In genomic region chr1:160606611-160607010, GRCh38 we compare ENCODE assay signal across 9 cellular contexts. TPM values are rescaled to one million over a fixed set of nuclear protein-coding genes. Genes with fewer than 3 reads are reported as not detected.
A peak's percentile ranks its signal among the peaks of the same experiment; 100 is the strongest.
DNase-seq lines count a peak whose midpoint lies in the region; ATAC-seq, FAIRE-seq and TF ChIP-seq lines count a peak whose summit lies in the region.
"Had no signal": no experiment of that assay in that cellular context is flagged by ENCODE, and none has a peak within 500 bp of the region (broad histone marks: within the 10 kb centered on the region; RNA-seq: fewer than 3 reads in every experiment).

No MANE protein-coding gene starts in this region.

- H3K36me3 Mint-ChIP-seq in T-cell, result peaks cover 49% of the 10 kb centered on the region
- H3K36me3 Mint-ChIP-seq in mesothelial cell of epicardium, result no peaks in the 10 kb centered on the region

- peak overlapping the region; percentile 45 for H3K56ac ChIP-seq in mesendoderm (ENCODE audit: low read length)

- FAIRE-seq in GM19239 (lab: Jason Lieb, UNC), result no peak

- H3K4me3 Mint-ChIP-seq in T-cell (peak overlapping the region in 1 of 3 donors; percentile 60), mesothelial cell of epicardium (no peak overlapping the region)

- H3K4me1 Mint-ChIP-seq in T-cell (peaks cover 25 to 48% (median 48%) of the 10 kb centered on the region in 3 donors), mesothelial cell of epicardium (no peaks in the 10 kb centered on the region)

- H3K27me3 ChIP-seq in mesendoderm (ENCODE audit: insufficient read depth, low read length, poor library complexity), result no peaks in the 10 kb centered on the region

- peak; percentile 4 for ATAC-seq in GM21381 (IDR thresholded peaks at IDR 0.05; ENCODE audit: unreplicated experiment)
- peak in 1 of 4 experiments; percentile 7 for ATAC-seq in T-cell (replicated peaks in 1 of 4)

- CTCF ChIA-PET in T-cell (lab: Charles Lee), result interaction anchor here (0.6 to 2.7 kb wide), 21 partner anchors 16 to 267 kb away, joined by 3 to 15 read pairs (median 4); no protein-coding TSS in a partner anchor

- peak overlapping the region; percentile 68 for H2BK5ac ChIP-seq in mesendoderm (ENCODE audit: low read length)

- no peak overlapping the region for H3K4me2 ChIP-seq in mesendoderm (ENCODE audit: low read length)

- H3K4me3 ChIP-seq in mesendoderm (ENCODE audit: low read length), result no peak overlapping the region
- H3K4me3 ChIP-seq: SJSA1 had no signal

- H2AK5ac ChIP-seq in mesendoderm (ENCODE audit: low read length), result no peak overlapping the region

- peak overlapping the region; percentile 27 for H3K9ac ChIP-seq in mesendoderm (ENCODE audit: low read length)

- WGBS in mesendoderm (ENCODE audit: extremely low coverage, insufficient coverage, low lambda C conversion rate), result no CpG with 5 or more reads among the region's 1 CpG

- DNase-seq in GM10266 (ENCODE audit: extremely low spot score), result no peak
- DNase-seq in T-cell, result no peak
- DNase-seq in mesendoderm, result peak; percentile 21
- no peak for DNase-seq in effector CD8-positive, alpha-beta T cell (lab: John Stamatoyannopoulos, UW)
- DNase-seq in occipital lobe (lab: John Stamatoyannopoulos, UW), result no peak
- no peak for DNase-seq in mesothelial cell of epicardium (ENCODE audit: low spot score in 2 of 2, unreplicated experiment in 2 of 2)
- DNase-seq in GM19239 (ENCODE audit: insufficient read length, low spot score), result no peak

- H3K79me1 ChIP-seq in mesendoderm (ENCODE audit: low read length), result no peaks in the 10 kb centered on the region

- peak overlapping the region; percentile 14 for H4K5ac ChIP-seq in mesendoderm (ENCODE audit: low read length)

- no peak overlapping the region for H3K23ac ChIP-seq in mesendoderm (ENCODE audit: low read length)

- POLR2A ChIA-PET in T-cell (lab: Charles Lee), result interaction anchor here in 1 of 2 donors (0.7 kb wide), 1 partner anchor 163 kb away, joined by 3 read pairs; no protein-coding TSS in a partner anchor

- H3K27ac ChIP-seq in mesendoderm (ENCODE audit: low read depth, low read length), result peak overlapping the region; percentile 61
- H3K27ac ChIP-seq: SJSA1 had no signal

- no peaks in the 10 kb centered on the region for H3K27me3 Mint-ChIP-seq in T-cell
- H3K27me3 Mint-ChIP-seq in mesothelial cell of epicardium (ENCODE audit: low read depth), result peaks cover 22% of the 10 kb centered on the region

- H2BK15ac ChIP-seq in mesendoderm (replicated peaks; ENCODE audit: low read depth), result peak overlapping the region; percentile 62

- TF ChIP-seq CTCF in GM10266 (IDR thresholded peaks at IDR 0.05; ENCODE audit: control insufficient read depth, insufficient read depth, low read depth, missing control alignments) (peak; percentile 3), mesothelial cell of epicardium (IDR thresholded peaks at IDR 0.05; ENCODE audit: unreplicated experiment) (no peak)

- H3K27ac Mint-ChIP-seq in T-cell (peak overlapping the region; percentile 88 to 90), mesothelial cell of epicardium (no peak overlapping the region)

- peaks cover 6% of the 10 kb centered on the region for H3K4me1 ChIP-seq in mesendoderm (ENCODE audit: control insufficient read depth, low read depth, low read length)
- H3K4me1 ChIP-seq: SJSA1 had no signal

- H2BK120ac ChIP-seq in mesendoderm (ENCODE audit: low read depth, low read length), result peak overlapping the region; percentile 46

- no peaks in the 10 kb centered on the region for H3K79me2 ChIP-seq in mesendoderm (ENCODE audit: control insufficient read depth, insufficient read depth, low read length)

- no peak overlapping the region for H4K8ac ChIP-seq in mesendoderm (ENCODE audit: low read depth, low read length)

- no peaks in the 10 kb centered on the region for H3K36me3 ChIP-seq in mesendoderm (ENCODE audit: control insufficient read depth, insufficient read depth, low read length)
- H3K36me3 ChIP-seq: SJSA1 had no signal

- H3K9me3 Mint-ChIP-seq in T-cell (peaks cover 9 to 28% (median 18%) of the 10 kb centered on the region in 3 donors), mesothelial cell of epicardium (peaks cover 30% of the 10 kb centered on the region)

- H3K18ac ChIP-seq in mesendoderm (ENCODE audit: low read length), result peak overlapping the region; percentile 60

- H3K4ac ChIP-seq in mesendoderm (ENCODE audit: low read depth, low read length), result peak overlapping the region; percentile 96

RNA-seq across cellular contexts. Expression of gene CD84, which starts 27.3 kb away (rescaled TPM):
- 10 to 100 TPM; 47.5 to 97.4 (median 51.8) TPM for total RNA-seq in T-cell
- polyA plus RNA-seq in mesendoderm (2013, experiment 1 of 2), result not detected
- polyA plus RNA-seq in mesendoderm (2013, experiment 2 of 2), result not detected
- total RNA-seq in occipital lobe, result 2.2 TPM
- total RNA-seq in mesothelial cell of epicardium, result not detected in 3 replicates
- total RNA-seq: SJSA1 had no signal

RNA-seq across cellular contexts. Expression of gene SLAMF1, which starts 40.2 kb away (rescaled TPM):
- total RNA-seq in T-cell (10 to 100 TPM; 19.4 to 38.7 (median 30.7) TPM), occipital lobe (not detected), mesothelial cell of epicardium (not detected in 3 replicates)
- polyA plus RNA-seq in mesendoderm (2013, experiment 1 of 2), result 0.10 TPM
- polyA plus RNA-seq in mesendoderm (2013, experiment 2 of 2), result 0.11 TPM
- total RNA-seq: SJSA1 had no signal

Comparison
In these comparisons a context has a peak if more than half of its experiments do, and no peak if none do; other contexts are left out.
1. RNA of gene CD84, which starts 27.3 kb away (total RNA-seq): 47.5 to 97.4 TPM in T-cell; 2.2 TPM in occipital lobe (single experiment) and not detected in mesothelial cell of epicardium; every median in the first group is over 10 times any median in the second.
2. RNA of gene SLAMF1, which starts 40.2 kb away (total RNA-seq): 19.4 to 38.7 TPM in T-cell; not detected in occipital lobe (single experiment) and not detected in mesothelial cell of epicardium; every median in the first group is over 10 times any median in the second.